12 cellular contexts compared by ENCODE assay signal in genomic region chr19:13797870-13798269, GRCh38. TPM values are rescaled to one million over a fixed set of nuclear protein-coding genes. Genes with fewer than 3 reads are reported as not detected.
A peak's percentile ranks its signal among the peaks of the same experiment; 100 is the strongest.
DNase-seq lines count a peak whose midpoint lies in the region; ATAC-seq, FAIRE-seq and TF ChIP-seq lines count a peak whose summit lies in the region.
"Had no signal": no experiment of that assay in that cellular context is flagged by ENCODE, and none has a peak within 500 bp of the region (broad histone marks: within the 10 kb centered on the region; RNA-seq: fewer than 3 reads in every experiment).

No MANE protein-coding gene starts in this region.

- H3K4me1 ChIP-seq in HepG2 (ENCODE audit: insufficient read depth, low read length) (peaks cover 31% of the 10 kb centered on the region), right lobe of liver (peaks cover 0 to 10% (median 0%) of the 10 kb centered on the region in 4 donors), keratinocyte (ENCODE audit: control insufficient read depth, extremely low read depth, insufficient read depth, low read length) (peaks cover 30% of the 10 kb centered on the region), aorta (ENCODE audit: control insufficient read depth in 1 of 2, insufficient read depth in 2 of 2, low read length in 2 of 2) (peaks cover 0 to 2% of the 10 kb centered on the region in 2 donors)

- H2AFZ ChIP-seq in HepG2 (ENCODE audit: low read length) (no peak overlapping the region), keratinocyte (ENCODE audit: control insufficient read depth, low read length) (no peak overlapping the region)

- intact Hi-C loops in HepG2 (cut with micrococcal nuclease; ENCODE audit: unreplicated experiment) (loop anchor here (5.0 kb wide), 1 partner anchor 34 kb away; no protein-coding TSS in a partner anchor), right lobe of liver (cut with DNase I) (no loop called here), MCF 10A (cut with micrococcal nuclease) (loop anchor here (1.0 kb wide), 1 partner anchor 35 kb away; no protein-coding TSS in a partner anchor), aorta (cut with DNase I) (loop anchor here in 1 of 2 donors (2.0 kb wide), 1 partner anchor 35 kb away; no protein-coding TSS in a partner anchor)

- in situ Hi-C loops in HepG2 (cut with HindIII; ENCODE audit: extremely low pct_ligation_motif_present, low pct_unique_long_range_greater_than_20kb): no loop called here

- H3K79me2 ChIP-seq in HepG2 (ENCODE audit: insufficient read depth, low read length) (peaks cover 2% of the 10 kb centered on the region), keratinocyte (ENCODE audit: control insufficient read depth, insufficient read depth, low read length) (peaks cover 4% of the 10 kb centered on the region)

- peaks cover 21% of the 10 kb centered on the region for H3K36me3 Mint-ChIP-seq in MCF 10A (ENCODE audit: insufficient read depth, unreplicated experiment)
- H3K36me3 Mint-ChIP-seq in activated T-cell treated with anti-CD3 and anti-CD28 coated beads, Interleukin-2, amount 50 U/mL, for 24 hours (ENCODE audit: low read depth): peaks cover 2% of the 10 kb centered on the region

- peaks cover 22% of the 10 kb centered on the region for H3K4me1 Mint-ChIP-seq in MCF 10A (ENCODE audit: insufficient read depth, unreplicated experiment)
- peaks cover 24% of the 10 kb centered on the region for H3K4me1 Mint-ChIP-seq in activated T-cell treated with anti-CD3 and anti-CD28 coated beads, Interleukin-2, amount 50 U/mL, for 24 hours (ENCODE audit: low read depth)

- H4K20me1 ChIP-seq in HepG2 (ENCODE audit: insufficient read depth, low read length) (no peaks in the 10 kb centered on the region), keratinocyte (ENCODE audit: control insufficient read depth, extremely low read depth, insufficient read depth, low read length) (no peaks in the 10 kb centered on the region)

- H3K9me3 Mint-ChIP-seq in MCF 10A (ENCODE audit: unreplicated experiment): no peaks in the 10 kb centered on the region
- no peaks in the 10 kb centered on the region for H3K9me3 Mint-ChIP-seq in activated T-cell treated with anti-CD3 and anti-CD28 coated beads, Interleukin-2, amount 50 U/mL, for 24 hours

- POLR2A ChIA-PET in HepG2 (lab: Yijun Ruan, JAX) (interaction anchor here (1.4 to 3.5 kb wide), 2 partner anchors 24 kb away, joined by 4 to 19 read pairs; partner anchors contain the start of gene C19orf53), MCF 10A (lab: Yijun Ruan, JAX) (interaction anchor here (0.8 to 6.6 kb wide), 19 partner anchors 8 to 64 kb away, joined by 3 to 98 read pairs (median 5); partner anchors contain the start of genes C19orf53 and MRI1)

- H3K27me3 ChIP-seq in HepG2 (ENCODE audit: control insufficient read depth in 1 of 2, insufficient read depth in 2 of 2, low read length in 2 of 2) (no peaks in the 10 kb centered on the region), right lobe of liver (no peaks in the 10 kb centered on the region), keratinocyte (ENCODE audit: control insufficient read depth, extremely low read depth, insufficient read depth, low read length) (no peaks in the 10 kb centered on the region), aorta (ENCODE audit: control insufficient read depth in 1 of 2, insufficient read depth in 2 of 2, low read length in 1 of 2) (no peaks in the 10 kb centered on the region)

- H3K4me3 Mint-ChIP-seq in MCF 10A (ENCODE audit: unreplicated experiment): peak overlapping the region; percentile 95
- H3K4me3 Mint-ChIP-seq in activated T-cell treated with anti-CD3 and anti-CD28 coated beads, Interleukin-2, amount 50 U/mL, for 24 hours: no peak overlapping the region

- peak overlapping the region; percentile 93 for H3K27ac Mint-ChIP-seq in MCF 10A (ENCODE audit: low read depth, unreplicated experiment)
- H3K27ac Mint-ChIP-seq in activated T-cell treated with anti-CD3 and anti-CD28 coated beads, Interleukin-2, amount 50 U/mL, for 24 hours: no peak overlapping the region

- H3K27ac ChIP-seq in HepG2 (ENCODE audit: extremely low read length, insufficient read depth, low read length) (no peak overlapping the region), right lobe of liver (no peak overlapping the region), keratinocyte (ENCODE audit: control insufficient read depth, insufficient read depth, low read length) (peak overlapping the region; percentile 91), aorta (ENCODE audit: low read depth in 1 of 2, low read length in 2 of 2) (peak overlapping the region in 1 of 2 donors; percentile 33)

- TF ChIP-seq RAD21 in HepG2 (CRISPR knock-in tag; IDR thresholded peaks at IDR 0.05): no peak

- no peak for TF ChIP-seq CTCF in HepG2 (CRISPR knock-in tag; IDR thresholded peaks at IDR 0.05)
- no peak for TF ChIP-seq CTCF in right lobe of liver (IDR thresholded peaks at IDR 0.05)
- TF ChIP-seq CTCF in MCF 10A (IDR thresholded peaks at IDR 0.05; ENCODE audit: unreplicated experiment): no peak
- TF ChIP-seq CTCF in keratinocyte (optimal IDR thresholded peaks at IDR 0.05 in 1 of 3, IDR thresholded peaks at IDR 0.05 in 1 of 3, conservative IDR thresholded peaks at IDR 0.05 in 1 of 3; ENCODE audit: extremely low read depth in 1 of 3, insufficient read depth in 2 of 3, low read length in 3 of 3): no peak

- no peak overlapping the region for H3K9ac ChIP-seq in HepG2 (ENCODE audit: insufficient read depth, low read depth, low read length)
- H3K9ac ChIP-seq in keratinocyte (ENCODE audit: control insufficient read depth, extremely low read depth, insufficient read depth, low read length): no peak overlapping the region

- peaks cover 2% of the 10 kb centered on the region for H3K9me1 ChIP-seq in keratinocyte (ENCODE audit: control insufficient read depth, extremely low read depth, insufficient read depth, low read length)

- TF ChIP-seq EP300 in HepG2 (IDR thresholded peaks at IDR 0.05; ENCODE audit: low read depth in 2 of 2, low read length in 2 of 2): no peak
- no peak for TF ChIP-seq EP300 in HepG2 (CRISPR knock-in tag; IDR thresholded peaks at IDR 0.05; ENCODE audit: borderline replicate concordance)

- CTCF ChIA-PET in HepG2 (lab: Yijun Ruan, JAX; ENCODE audit: low intra/inter-chr PET ratio, low total read pairs): no interaction called here
- CTCF ChIA-PET in MCF 10A (lab: Yijun Ruan, JAX): interaction anchor here (0.7 to 2.1 kb wide), 7 partner anchors 9 to 89 kb away, joined by 3 to 18 read pairs (median 4); no protein-coding TSS in a partner anchor

- no TSS peak for BruUV-seq in HepG2 (replicated peaks; lab: Mats Ljungman, UMichigan)
- no TSS peak for BruUV-seq in MCF 10A (replicated peaks; lab: Mats Ljungman, UMichigan)

- no peak for FAIRE-seq in HepG2 (lab: Jason Lieb, UNC)
- peak; percentile 66 for FAIRE-seq in keratinocyte (lab: Jason Lieb, UNC)
- FAIRE-seq: GM12891, H54 had no signal

- no peak for DNase-seq in HepG2 (ENCODE audit: low spot score)
- DNase-seq in right lobe of liver: no peak
- DNase-seq in MCF 10A (ENCODE audit: unreplicated experiment): peak; percentile 96
- DNase-seq in keratinocyte (ENCODE audit: low read depth, low spot score): no peak
- DNase-seq in aorta: peak; percentile 82 to 87
- DNase-seq in stimulated activated naive CD8-positive, alpha-beta T cell treated with anti-CD3 and anti-CD28 coated beads, Interleukin-15, Interleukin-2, amounts not matched to agents 100 U/mL and 50 U/mL, for 24 hours: no peak
- DNase-seq in activated T-cell treated with anti-CD3 and anti-CD28 coated beads, Interleukin-2, amount 50 U/mL, for 24 hours: no peak
- DNase-seq: activated naive CD4-positive, alpha-beta T cell; stimulated activated CD4-positive, alpha-beta T cell treated with anti-CD3 and anti-CD28 coated beads, Interleukin-4, amount 100 ng/mL, for 1 hour had no signal

- H3K4me3 ChIP-seq in HepG2 (replicated peaks in 1 of 3; ENCODE audit: insufficient read depth in 1 of 3, low read depth in 2 of 3, low read length in 3 of 3) (no peak overlapping the region), right lobe of liver (no peak overlapping the region), keratinocyte (ENCODE audit: control insufficient read depth in 2 of 3, extremely low read depth in 1 of 3, insufficient read depth in 2 of 3, low read depth in 1 of 3, low read length in 3 of 3) (no peak overlapping the region), aorta (ENCODE audit: low read length in 2 of 2) (no peak overlapping the region)

- TF ChIP-seq POLR2A in HepG2 (IDR thresholded peaks at IDR 0.05; ENCODE audit: insufficient read depth in 1 of 2, low read depth in 2 of 2, low read length in 2 of 2): no peak
- TF ChIP-seq POLR2A in right lobe of liver (IDR thresholded peaks at IDR 0.05): no peak

- no peaks in the 10 kb centered on the region for H3K27me3 Mint-ChIP-seq in MCF 10A (ENCODE audit: insufficient read depth, unreplicated experiment)
- no peaks in the 10 kb centered on the region for H3K27me3 Mint-ChIP-seq in activated T-cell treated with anti-CD3 and anti-CD28 coated beads, Interleukin-2, amount 50 U/mL, for 24 hours

- WGBS in HepG2 (ENCODE audit: low lambda C conversion rate): 60% methylated on average over 7 of the region's 7 CpGs
- WGBS in right lobe of liver (ENCODE audit: insufficient coverage, low coverage, low lambda C conversion rate, missing lambda C conversion rate): 69% methylated on average over 4 of the region's 7 CpGs
- WGBS in aorta, 2 donors: 6 to 14% methylated on average over 7 of the region's 7 CpGs

- no peak for ATAC-seq in HepG2
- no peak for ATAC-seq in right lobe of liver
- ATAC-seq in aorta (ENCODE audit: low FRiP score): no peak
- ATAC-seq in HG02623 (IDR thresholded peaks at IDR 0.05; ENCODE audit: unreplicated experiment): no peak
- no peak for ATAC-seq in stimulated activated naive CD8-positive, alpha-beta T cell treated with anti-CD3 and anti-CD28 coated beads, Interleukin-15, Interleukin-2, amounts not matched to agents 100 U/mL and 50 U/mL, for 24 hours

- no peaks in the 10 kb centered on the region for H3K36me3 ChIP-seq in HepG2 (replicated peaks in 1 of 2; ENCODE audit: control insufficient read depth in 1 of 2, insufficient read depth in 2 of 2, low read length in 2 of 2)
- H3K36me3 ChIP-seq in right lobe of liver: no peaks in the 10 kb centered on the region
- peaks cover 0 to under 1% of the 10 kb centered on the region in 2 experiments for H3K36me3 ChIP-seq in keratinocyte (ENCODE audit: control insufficient read depth in 2 of 2, extremely low read depth in 1 of 2, insufficient read depth in 2 of 2, low read length in 2 of 2)
- H3K36me3 ChIP-seq in aorta (ENCODE audit: control insufficient read depth in 1 of 2, insufficient read depth in 2 of 2, low read length in 1 of 2): no peaks in the 10 kb centered on the region

- dilution Hi-C loops in keratinocyte (cut with MboI; ENCODE audit: extremely low pct_ligation_motif_present, low sequenced_read_pairs): no loop called here

- H3K9me3 ChIP-seq in HepG2 (ENCODE audit: low read length) (no peaks in the 10 kb centered on the region), right lobe of liver (no peaks in the 10 kb centered on the region), keratinocyte (ENCODE audit: control insufficient read depth, low read depth, low read length) (no peaks in the 10 kb centered on the region), aorta (ENCODE audit: control insufficient read depth, low read length) (no peaks in the 10 kb centered on the region)

- H3K4me2 ChIP-seq in HepG2 (ENCODE audit: low read depth, low read length): no peak overlapping the region
- H3K4me2 ChIP-seq in keratinocyte (ENCODE audit: control insufficient read depth, extremely low read depth, insufficient read depth, low read depth, low read length): peak overlapping the region; percentile 73

RNA-seq across cellular contexts. Expression of gene ZSWIM4, which starts 2.6 kb away (rescaled TPM):
- total RNA-seq in HepG2 (2016; rRNA removed; fragmentation: Illumina TruSeq; extraction: Trizol) (0.27 and 0.33 TPM in 2 replicates), right lobe of liver (1 to 10 TPM in 5 of 6 experiments, under 1 TPM in 1; 0.98 to 3.7 (median 1.7) TPM), MCF 10A (2022) (9.2 and 9.4 TPM in 2 replicates), aorta (10 to 100 TPM; 11.2 to 12.1 TPM)
- 0.10 and 0.35 TPM in 2 replicates for total RNA-seq in HepG2 (2016; cell fraction: cytosol; rRNA removed; fragmentation: Illumina TruSeq; extraction: Trizol; ENCODE audit: low read depth)
- 0.22 and 0.28 TPM in 2 replicates for total RNA-seq in HepG2 (2016; cell fraction: insoluble cytoplasmic fraction; rRNA removed; fragmentation: Illumina TruSeq; extraction: Trizol)
- 0.09 and 0.14 TPM in 2 replicates for total RNA-seq in HepG2 (2016; cell fraction: membrane; rRNA removed; fragmentation: Illumina TruSeq; extraction: Trizol)
- 0.28 and 0.37 TPM in 2 replicates for total RNA-seq in HepG2 (2016; cell fraction: nucleus; rRNA removed; fragmentation: Illumina TruSeq; extraction: Trizol)
- polyA plus RNA-seq in HepG2 (2011; rRNA removed) (0.86 and 1.8 TPM in 2 replicates), keratinocyte (0.71 to 1.1 TPM (median 1.00 TPM) in 3 replicates), aorta (1 to 10 TPM; 2.5 to 3.1 TPM)
- polyA plus RNA-seq in HepG2 (2011; cell fraction: cytosol; rRNA removed): 0.91 and 1.2 TPM in 2 replicates
- 3.4 and 3.5 TPM in 2 replicates for polyA plus RNA-seq in HepG2 (2011; cell fraction: nucleus; rRNA removed)
- 1.5 and 2.1 TPM in 2 replicates for polyA plus RNA-seq in HepG2 (2012)
- polyA plus RNA-seq in HepG2 (2016; cell fraction: cytosol; fragmentation: Illumina TruSeq; extraction: Trizol; ENCODE audit: low read depth): 0.02 TPM in 1 of 2 replicates, not detected in the other
- polyA plus RNA-seq in HepG2 (2016; cell fraction: insoluble cytoplasmic fraction; fragmentation: Illumina TruSeq; extraction: Trizol; ENCODE audit: low read depth): 0.38 and 0.45 TPM in 2 replicates
- polyA plus RNA-seq in HepG2 (2016; cell fraction: membrane; fragmentation: Illumina TruSeq; extraction: Trizol; ENCODE audit: low read depth): 0.14 and 0.20 TPM in 2 replicates
- 0.48 and 0.55 TPM in 2 replicates for polyA plus RNA-seq in HepG2 (2016; cell fraction: nucleus; fragmentation: Illumina TruSeq; extraction: Trizol; ENCODE audit: insufficient read depth, low read depth)
- 1.7 and 5.3 TPM in 2 replicates for polyA minus RNA-seq in HepG2 (2011; rRNA and poly(A)+ RNA removed; ENCODE audit: low replicate concordance)
- polyA minus RNA-seq in HepG2 (2011; cell fraction: cytosol; rRNA and poly(A)+ RNA removed): 2.5 and 2.7 TPM in 2 replicates
- 2.1 and 2.4 TPM in 2 replicates for polyA minus RNA-seq in HepG2 (2011; cell fraction: nucleus; rRNA and poly(A)+ RNA removed)
- polyA plus RNA-seq in keratinocyte (2011; ENCODE audit: low read depth): 6.3 TPM
- polyA plus RNA-seq in keratinocyte (2011; cell fraction: cytosol; rRNA removed): 0.68 and 1.3 TPM in 2 replicates
- 2.9 and 3.6 TPM in 2 replicates for polyA plus RNA-seq in keratinocyte (2011; cell fraction: nucleus; rRNA removed)
- polyA plus RNA-seq in keratinocyte (2012; ENCODE audit: low replicate concordance): 1.5 and 3.8 TPM in 2 replicates
- 2.1 to 3.7 TPM (median 3.1 TPM) in 3 replicates for polyA minus RNA-seq in keratinocyte
- polyA minus RNA-seq in keratinocyte (2011; cell fraction: cytosol; rRNA and poly(A)+ RNA removed): 6.3 TPM
- 5.3 and 7.0 TPM in 2 replicates for polyA minus RNA-seq in keratinocyte (2011; cell fraction: nucleus; rRNA and poly(A)+ RNA removed)

RNA-seq across cellular contexts. Expression of gene C19orf53, which starts 23.6 kb away (rescaled TPM):
- total RNA-seq in HepG2 (2016; rRNA removed; fragmentation: Illumina TruSeq; extraction: Trizol) (127 and 129 TPM in 2 replicates), right lobe of liver (100 to 1,000 TPM in 2 of 6 experiments, 10 to 100 TPM in 4; 30.6 to 227 (median 32.8) TPM), MCF 10A (2022) (89.0 and 101 TPM in 2 replicates), aorta (10 to 100 TPM; 57.8 to 58.1 TPM)
- total RNA-seq in HepG2 (2016; cell fraction: cytosol; rRNA removed; fragmentation: Illumina TruSeq; extraction: Trizol; ENCODE audit: low read depth): 100 and 107 TPM in 2 replicates
- total RNA-seq in HepG2 (2016; cell fraction: insoluble cytoplasmic fraction; rRNA removed; fragmentation: Illumina TruSeq; extraction: Trizol): 120 and 139 TPM in 2 replicates
- total RNA-seq in HepG2 (2016; cell fraction: membrane; rRNA removed; fragmentation: Illumina TruSeq; extraction: Trizol): 129 and 137 TPM in 2 replicates
- total RNA-seq in HepG2 (2016; cell fraction: nucleus; rRNA removed; fragmentation: Illumina TruSeq; extraction: Trizol): 38.1 and 46.3 TPM in 2 replicates
- polyA plus RNA-seq in HepG2 (2011; rRNA removed) (130 and 154 TPM in 2 replicates), keratinocyte (118 to 211 TPM (median 143 TPM) in 3 replicates), aorta (100 to 1,000 TPM; 107 to 172 TPM)
- 136 and 140 TPM in 2 replicates for polyA plus RNA-seq in HepG2 (2011; cell fraction: cytosol; rRNA removed)
- 41.3 and 46.6 TPM in 2 replicates for polyA plus RNA-seq in HepG2 (2011; cell fraction: nucleus; rRNA removed)
- polyA plus RNA-seq in HepG2 (2012): 81.4 and 137 TPM in 2 replicates
- polyA plus RNA-seq in HepG2 (2016; cell fraction: cytosol; fragmentation: Illumina TruSeq; extraction: Trizol; ENCODE audit: low read depth): 129 and 144 TPM in 2 replicates
- polyA plus RNA-seq in HepG2 (2016; cell fraction: insoluble cytoplasmic fraction; fragmentation: Illumina TruSeq; extraction: Trizol; ENCODE audit: low read depth): 157 and 159 TPM in 2 replicates
- 161 and 164 TPM in 2 replicates for polyA plus RNA-seq in HepG2 (2016; cell fraction: membrane; fragmentation: Illumina TruSeq; extraction: Trizol; ENCODE audit: low read depth)
- 79.1 and 91.5 TPM in 2 replicates for polyA plus RNA-seq in HepG2 (2016; cell fraction: nucleus; fragmentation: Illumina TruSeq; extraction: Trizol; ENCODE audit: insufficient read depth, low read depth)
- polyA minus RNA-seq in HepG2 (2011; rRNA and poly(A)+ RNA removed; ENCODE audit: low replicate concordance): 66.1 and 174 TPM in 2 replicates
- 29.3 and 33.8 TPM in 2 replicates for polyA minus RNA-seq in HepG2 (2011; cell fraction: cytosol; rRNA and poly(A)+ RNA removed)
- 14.4 and 17.7 TPM in 2 replicates for polyA minus RNA-seq in HepG2 (2011; cell fraction: nucleus; rRNA and poly(A)+ RNA removed)
- 76.7 TPM for polyA plus RNA-seq in keratinocyte (2011; ENCODE audit: low read depth)
- 128 and 190 TPM in 2 replicates for polyA plus RNA-seq in keratinocyte (2011; cell fraction: cytosol; rRNA removed)
- polyA plus RNA-seq in keratinocyte (2011; cell fraction: nucleus; rRNA removed): 44.4 and 51.0 TPM in 2 replicates
- polyA plus RNA-seq in keratinocyte (2012; ENCODE audit: low replicate concordance): 165 and 197 TPM in 2 replicates
- 40.4 to 93.4 TPM (median 80.7 TPM) in 3 replicates for polyA minus RNA-seq in keratinocyte
- polyA minus RNA-seq in keratinocyte (2011; cell fraction: cytosol; rRNA and poly(A)+ RNA removed): 119 TPM
- 9.8 and 13.0 TPM in 2 replicates for polyA minus RNA-seq in keratinocyte (2011; cell fraction: nucleus; rRNA and poly(A)+ RNA removed)

RNA-seq across cellular contexts. Expression of gene MRI1, which starts 33.5 kb away (rescaled TPM):
- total RNA-seq in HepG2 (2016; rRNA removed; fragmentation: Illumina TruSeq; extraction: Trizol) (15.3 and 20.1 TPM in 2 replicates), right lobe of liver (10 to 100 TPM; 14.5 to 30.5 (median 24.1) TPM), MCF 10A (2022) (24.8 and 27.0 TPM in 2 replicates), aorta (10 to 100 TPM; 25.5 to 44.6 TPM)
- 2.2 and 3.3 TPM in 2 replicates for total RNA-seq in HepG2 (2016; cell fraction: cytosol; rRNA removed; fragmentation: Illumina TruSeq; extraction: Trizol; ENCODE audit: low read depth)
- 15.0 and 19.2 TPM in 2 replicates for total RNA-seq in HepG2 (2016; cell fraction: insoluble cytoplasmic fraction; rRNA removed; fragmentation: Illumina TruSeq; extraction: Trizol)
- total RNA-seq in HepG2 (2016; cell fraction: membrane; rRNA removed; fragmentation: Illumina TruSeq; extraction: Trizol): 5.4 and 5.5 TPM in 2 replicates
- 16.8 and 19.8 TPM in 2 replicates for total RNA-seq in HepG2 (2016; cell fraction: nucleus; rRNA removed; fragmentation: Illumina TruSeq; extraction: Trizol)
- polyA plus RNA-seq in HepG2 (2011; rRNA removed) (20.6 and 27.7 TPM in 2 replicates), keratinocyte (19.2 to 32.5 TPM (median 22.8 TPM) in 3 replicates), aorta (10 to 100 TPM in 1 of 2 donors, 1 to 10 TPM in 1; 5.8 to 66.5 TPM)
- 11.3 and 15.1 TPM in 2 replicates for polyA plus RNA-seq in HepG2 (2011; cell fraction: cytosol; rRNA removed)
- polyA plus RNA-seq in HepG2 (2011; cell fraction: nucleus; rRNA removed): 130 and 140 TPM in 2 replicates
- polyA plus RNA-seq in HepG2 (2012): 9.3 and 11.3 TPM in 2 replicates
- polyA plus RNA-seq in HepG2 (2016; cell fraction: cytosol; fragmentation: Illumina TruSeq; extraction: Trizol; ENCODE audit: low read depth): 2.0 and 2.1 TPM in 2 replicates
- polyA plus RNA-seq in HepG2 (2016; cell fraction: insoluble cytoplasmic fraction; fragmentation: Illumina TruSeq; extraction: Trizol; ENCODE audit: low read depth): 14.4 and 15.2 TPM in 2 replicates
- 3.7 TPM in 2 replicates for polyA plus RNA-seq in HepG2 (2016; cell fraction: membrane; fragmentation: Illumina TruSeq; extraction: Trizol; ENCODE audit: low read depth)
- 38.8 and 42.1 TPM in 2 replicates for polyA plus RNA-seq in HepG2 (2016; cell fraction: nucleus; fragmentation: Illumina TruSeq; extraction: Trizol; ENCODE audit: insufficient read depth, low read depth)
- 31.0 and 50.1 TPM in 2 replicates for polyA minus RNA-seq in HepG2 (2011; rRNA and poly(A)+ RNA removed; ENCODE audit: low replicate concordance)
- 12.0 and 12.5 TPM in 2 replicates for polyA minus RNA-seq in HepG2 (2011; cell fraction: cytosol; rRNA and poly(A)+ RNA removed)
- 12.9 and 13.9 TPM in 2 replicates for polyA minus RNA-seq in HepG2 (2011; cell fraction: nucleus; rRNA and poly(A)+ RNA removed)
- 5.5 TPM for polyA plus RNA-seq in keratinocyte (2011; ENCODE audit: low read depth)
- 11.0 and 17.3 TPM in 2 replicates for polyA plus RNA-seq in keratinocyte (2011; cell fraction: cytosol; rRNA removed)
- 58.8 and 76.3 TPM in 2 replicates for polyA plus RNA-seq in keratinocyte (2011; cell fraction: nucleus; rRNA removed)
- polyA plus RNA-seq in keratinocyte (2012; ENCODE audit: low replicate concordance): 16.2 and 17.1 TPM in 2 replicates
- polyA minus RNA-seq in keratinocyte: 17.9 to 25.2 TPM (median 20.5 TPM) in 3 replicates
- polyA minus RNA-seq in keratinocyte (2011; cell fraction: cytosol; rRNA and poly(A)+ RNA removed): 37.8 TPM
- 19.1 and 22.9 TPM in 2 replicates for polyA minus RNA-seq in keratinocyte (2011; cell fraction: nucleus; rRNA and poly(A)+ RNA removed)

Comparison
In these comparisons a context has a peak if more than half of its experiments do, and no peak if none do; other contexts are left out.
1. intact Hi-C loops: an anchor here in HepG2 (5.0 kb wide) and MCF 10A (1.0 kb wide); none called in right lobe of liver.
2. DNase-seq: peak in MCF 10A (single experiment) and aorta (2 of 2); none in HepG2 (single experiment), right lobe of liver (0 of 3), keratinocyte (single experiment), stimulated activated naive CD8-positive, alpha-beta T cell treated with anti-CD3 and anti-CD28 coated beads, Interleukin-15, Interleukin-2, amounts not matched to agents 100 U/mL and 50 U/mL, for 24 hours (single experiment) and activated T-cell treated with anti-CD3 and anti-CD28 coated beads, Interleukin-2, amount 50 U/mL, for 24 hours (single experiment).